Comparison of ENCODE assay signal across 13 cellular contexts in genomic region chr1:147676306-147677085, GRCh38. TPM values are rescaled to one million over a fixed set of nuclear protein-coding genes. Genes with fewer than 3 reads are reported as not detected.
DNase-seq lines count a peak whose midpoint lies in the region; FAIRE-seq and TF ChIP-seq lines count a peak whose summit lies in the region.
"Had no signal": no experiment of that assay in that cellular context is flagged by ENCODE, and none has a peak within 500 bp of the region (broad histone marks: within the 10 kb centered on the region; RNA-seq: fewer than 3 reads in every experiment).

No MANE protein-coding gene starts in this region.

- peak; percentile 88 for FAIRE-seq in H54 (lab: Jason Lieb, UNC)

- no peak for TF ChIP-seq CTCF in fibroblast of mammary gland (conservative IDR thresholded peaks at IDR 0.05; ENCODE audit: control insufficient read depth, insufficient read depth, low read depth, low read length)

- in situ Hi-C loops in SK-MEL-5 (cut with HindIII; ENCODE audit: low pct_unique_long_range_greater_than_20kb, low sequenced_read_pairs): no loop called here

- DNase-seq in H54 (ENCODE audit: insufficient read length, low spot score) (peak; percentile 34), SK-MEL-5 (ENCODE audit: low read depth, low spot score) (peak; percentile 94), fibroblast of mammary gland (ENCODE audit: low read depth) (peak; percentile 71), skeletal muscle cell (ENCODE audit: low read depth) (peak; percentile 35), NCI-H2196 treated with DMSO at 0.1 percent for 48 hours (lab: John Stamatoyannopoulos, UW; ENCODE audit: unreplicated experiment) (no peak), HuH-7 (ENCODE audit: low spot score) (no peak), activated T-cell treated with anti-CD3 and anti-CD28 coated beads for 4 hours (no peak), NCI-H446 treated with DMSO at 0.1 percent for 48 hours (lab: John Stamatoyannopoulos, UW) (no peak)
- DNase-seq: activated CD4-positive, alpha-beta T cell treated with anti-CD3 and anti-CD28 coated beads, Interleukin-2, amount 10 ng/mL, durations not matched to agents 7 days and 5 days; DMS79 treated with DMSO at 0.1 percent for 48 hours; NCI-H1436 treated with DMSO at 0.1 percent for 48 hours; psoas muscle; SW 1271 had no signal

- no peak for TF ChIP-seq POLR2A in H54 (IDR thresholded peaks at IDR 0.05; ENCODE audit: low read depth, low read length)

- H3K4me3 ChIP-seq in fibroblast of mammary gland (ENCODE audit: control insufficient read depth, low read depth, low read length) (no peak overlapping the region), skeletal muscle cell (ENCODE audit: low read depth, low read length) (no peak overlapping the region)
- H3K4me3 ChIP-seq: psoas muscle had no signal

RNA-seq across cellular contexts. Expression of gene ACP6, which starts 6.2 kb away (rescaled TPM):
- 12.0 and 22.4 TPM in 2 replicates for total RNA-seq in SK-MEL-5 (2014; rRNA removed; shearing (Covaris generic))
- polyA plus RNA-seq in SK-MEL-5 (2015; cell fraction: cytosol; rRNA removed): 12.7 and 19.4 TPM in 2 replicates
- polyA plus RNA-seq in SK-MEL-5 (2015; cell fraction: nucleus; rRNA removed): 63.2 and 92.2 TPM in 2 replicates

Comparison
In these comparisons a context has a peak if more than half of its experiments do, and no peak if none do; other contexts are left out.
1. DNase-seq: peak in H54 (single experiment), SK-MEL-5 (single experiment), fibroblast of mammary gland (single experiment) and skeletal muscle cell (single experiment); none in NCI-H2196 treated with DMSO at 0.1 percent for 48 hours (single experiment), HuH-7 (single experiment), activated T-cell treated with anti-CD3 and anti-CD28 coated beads for 4 hours (single experiment) and NCI-H446 treated with DMSO at 0.1 percent for 48 hours (single experiment).